ENCODE assay signal across 12 cellular contexts in genomic region chr15:40942865-40943264, GRCh38. TPM values are rescaled to one million over a fixed set of nuclear protein-coding genes. Genes with fewer than 3 reads are reported as not detected.
DNase-seq lines count a peak whose midpoint lies in the region; ATAC-seq and TF ChIP-seq lines count a peak whose summit lies in the region.
"Had no signal": no experiment of that assay in that cellular context is flagged by ENCODE, and none has a peak within 500 bp of the region (broad histone marks: within the 10 kb centered on the region; RNA-seq: fewer than 3 reads in every experiment).

No MANE protein-coding gene starts in this region.

- H3K9ac ChIP-seq in mucosa of rectum (ENCODE audit: low read depth in 1 of 2, low read length in 2 of 2) = peak overlapping the region in 1 of 2 donors; percentile 71

- no peaks in the 10 kb centered on the region for H3K36me3 Mint-ChIP-seq in stimulated activated naive CD8-positive, alpha-beta T cell treated with anti-CD3 and anti-CD28 coated beads, Interleukin-15, Interleukin-2, amounts not matched to agents 100 ng/mL and 50 ng/mL, for 24 hours (ENCODE audit: low read depth)
- no peaks in the 10 kb centered on the region for H3K36me3 Mint-ChIP-seq in activated T-helper 1 cell treated with anti-CD3 and anti-CD28 coated beads, Interleukin-12 subunit alpha, Interleukin-12 subunit beta, Interleukin-2, Interleukin-4 antibody, amounts not matched to agents 30 ng/mL and 10 ng/mL and 1 ng/mL, durations not matched to agents 14 hours and 24 hours and 36 hours (ENCODE audit: low read depth)

- TF ChIP-seq CTCF in foreskin fibroblast (IDR thresholded peaks at IDR 0.05; ENCODE audit: low read depth, low read length) = no peak

- no peak for ATAC-seq in stimulated activated naive CD8-positive, alpha-beta T cell treated with anti-CD3 and anti-CD28 coated beads, Interleukin-15, Interleukin-2, amounts not matched to agents 100 U/mL and 50 U/mL, for 24 hours
- ATAC-seq in HG03025 (IDR thresholded peaks at IDR 0.05; ENCODE audit: low FRiP score, unreplicated experiment) = no peak

- intact Hi-C loops in activated T-helper 1 cell treated with anti-CD3 and anti-CD28 coated beads, Interleukin-12 subunit alpha, Interleukin-12 subunit beta, Interleukin-2, Interleukin-4 antibody, amounts not matched to agents 30 ng/mL and 10 ng/mL and 1 ng/mL, durations not matched to agents 14 hours and 24 hours and 36 hours (cut with micrococcal nuclease) = loop anchor here (1.0 to 5.0 kb wide), 4 partner anchors 10 to 339 kb away; partner anchors contain the start of gene CHAC1

- peaks cover 17 to 21% of the 10 kb centered on the region in 2 donors for H3K4me1 ChIP-seq in mucosa of rectum (ENCODE audit: control insufficient read depth in 2 of 2, insufficient read depth in 2 of 2, low read length in 2 of 2)

- peaks cover 34% of the 10 kb centered on the region for H3K4me1 Mint-ChIP-seq in stimulated activated naive CD8-positive, alpha-beta T cell treated with anti-CD3 and anti-CD28 coated beads, Interleukin-15, Interleukin-2, amounts not matched to agents 100 ng/mL and 50 ng/mL, for 24 hours (ENCODE audit: low read depth)
- H3K4me1 Mint-ChIP-seq in activated T-helper 1 cell treated with anti-CD3 and anti-CD28 coated beads, Interleukin-12 subunit alpha, Interleukin-12 subunit beta, Interleukin-2, Interleukin-4 antibody, amounts not matched to agents 30 ng/mL and 10 ng/mL and 1 ng/mL, durations not matched to agents 14 hours and 24 hours and 36 hours (ENCODE audit: low read depth) = peaks cover 23% of the 10 kb centered on the region

- H3K36me3 ChIP-seq in mucosa of rectum (ENCODE audit: control insufficient read depth in 2 of 2, insufficient read depth in 2 of 2, low read length in 2 of 2) = no peaks in the 10 kb centered on the region
- H3K36me3 ChIP-seq: HAP-1, ovary had no signal

- peak overlapping the region; percentile 80 for H3K4me3 Mint-ChIP-seq in stimulated activated naive CD8-positive, alpha-beta T cell treated with anti-CD3 and anti-CD28 coated beads, Interleukin-15, Interleukin-2, amounts not matched to agents 100 ng/mL and 50 ng/mL, for 24 hours
- peak overlapping the region; percentile 77 for H3K4me3 Mint-ChIP-seq in activated T-helper 1 cell treated with anti-CD3 and anti-CD28 coated beads, Interleukin-12 subunit alpha, Interleukin-12 subunit beta, Interleukin-2, Interleukin-4 antibody, amounts not matched to agents 30 ng/mL and 10 ng/mL and 1 ng/mL, durations not matched to agents 14 hours and 24 hours and 36 hours

- peak overlapping the region; percentile 62 to 76 for H3K4me3 ChIP-seq in mucosa of rectum (ENCODE audit: low read length in 2 of 2)
- H3K4me3 ChIP-seq in foreskin fibroblast (ENCODE audit: low read depth in 1 of 2, low read length in 2 of 2) = peak overlapping the region in 1 of 2 donors; percentile 59

- H3K9me3 Mint-ChIP-seq in stimulated activated naive CD8-positive, alpha-beta T cell treated with anti-CD3 and anti-CD28 coated beads, Interleukin-15, Interleukin-2, amounts not matched to agents 100 ng/mL and 50 ng/mL, for 24 hours = no peaks in the 10 kb centered on the region
- no peaks in the 10 kb centered on the region for H3K9me3 Mint-ChIP-seq in activated T-helper 1 cell treated with anti-CD3 and anti-CD28 coated beads, Interleukin-12 subunit alpha, Interleukin-12 subunit beta, Interleukin-2, Interleukin-4 antibody, amounts not matched to agents 30 ng/mL and 10 ng/mL and 1 ng/mL, durations not matched to agents 14 hours and 24 hours and 36 hours

- peak overlapping the region; percentile 59 for H3K27ac Mint-ChIP-seq in stimulated activated naive CD8-positive, alpha-beta T cell treated with anti-CD3 and anti-CD28 coated beads, Interleukin-15, Interleukin-2, amounts not matched to agents 100 ng/mL and 50 ng/mL, for 24 hours
- H3K27ac Mint-ChIP-seq in activated T-helper 1 cell treated with anti-CD3 and anti-CD28 coated beads, Interleukin-12 subunit alpha, Interleukin-12 subunit beta, Interleukin-2, Interleukin-4 antibody, amounts not matched to agents 30 ng/mL and 10 ng/mL and 1 ng/mL, durations not matched to agents 14 hours and 24 hours and 36 hours = peak overlapping the region; percentile 6

- no peaks in the 10 kb centered on the region for H3K27me3 ChIP-seq in mucosa of rectum (ENCODE audit: control insufficient read depth in 2 of 2, insufficient read depth in 2 of 2, low read length in 2 of 2)
- H3K27me3 ChIP-seq: ovary, SJSA1 had no signal

- H3K27ac ChIP-seq in mucosa of rectum (ENCODE audit: low read depth in 2 of 2, low read length in 2 of 2) = no peak overlapping the region
- H3K27ac ChIP-seq: SJSA1 had no signal

- H3K27me3 Mint-ChIP-seq in stimulated activated naive CD8-positive, alpha-beta T cell treated with anti-CD3 and anti-CD28 coated beads, Interleukin-15, Interleukin-2, amounts not matched to agents 100 ng/mL and 50 ng/mL, for 24 hours = no peaks in the 10 kb centered on the region
- peaks cover 4% of the 10 kb centered on the region for H3K27me3 Mint-ChIP-seq in activated T-helper 1 cell treated with anti-CD3 and anti-CD28 coated beads, Interleukin-12 subunit alpha, Interleukin-12 subunit beta, Interleukin-2, Interleukin-4 antibody, amounts not matched to agents 30 ng/mL and 10 ng/mL and 1 ng/mL, durations not matched to agents 14 hours and 24 hours and 36 hours (ENCODE audit: insufficient read depth)

- no peak for DNase-seq in stimulated activated naive CD8-positive, alpha-beta T cell treated with anti-CD3 and anti-CD28 coated beads, Interleukin-15, Interleukin-2, amounts not matched to agents 100 U/mL and 50 U/mL, for 24 hours
- DNase-seq in activated T-helper 1 cell treated with anti-CD3 and anti-CD28 coated beads, Interleukin-12 subunit alpha, Interleukin-12 subunit beta, Interleukin-2, Interleukin-4 antibody, amounts not matched to agents 30 ng/mL and 10 ng/mL and 1 ng/mL, durations not matched to agents 14 hours and 24 hours and 36 hours (ENCODE audit: low spot score) = no peak
- DNase-seq in foreskin fibroblast (no peak), GF-D8 (lab: John Stamatoyannopoulos, UW) (no peak), putamen (ENCODE audit: low spot score) (no peak)
- DNase-seq: NCI-H187, ovary had no signal

- no peaks in the 10 kb centered on the region for H3K9me3 ChIP-seq in mucosa of rectum (ENCODE audit: control insufficient read depth in 2 of 2, low read length in 2 of 2)
- H3K9me3 ChIP-seq: HAP-1, ovary, SJSA1 had no signal

RNA-seq across cellular contexts. Expression of gene CHAC1, which starts 10.4 kb away (rescaled TPM):
- 11.7 and 12.4 TPM in 2 replicates for total RNA-seq in activated T-helper 1 cell treated with anti-CD3 and anti-CD28 coated beads, Interleukin-12 subunit alpha, Interleukin-12 subunit beta, Interleukin-2, Interleukin-4 antibody, amounts not matched to agents 30 ng/mL and 10 ng/mL and 1 ng/mL, durations not matched to agents 14 hours and 24 hours and 36 hours

RNA-seq across cellular contexts. Expression of gene DLL4, which starts 13.7 kb away (rescaled TPM):
- total RNA-seq in activated T-helper 1 cell treated with anti-CD3 and anti-CD28 coated beads, Interleukin-12 subunit alpha, Interleukin-12 subunit beta, Interleukin-2, Interleukin-4 antibody, amounts not matched to agents 30 ng/mL and 10 ng/mL and 1 ng/mL, durations not matched to agents 14 hours and 24 hours and 36 hours = 0.29 and 0.36 TPM in 2 replicates
- total RNA-seq: SJSA1 had no signal

RNA-seq across cellular contexts. Expression of gene VPS18, which starts 48.6 kb away (rescaled TPM):
- total RNA-seq in activated T-helper 1 cell treated with anti-CD3 and anti-CD28 coated beads, Interleukin-12 subunit alpha, Interleukin-12 subunit beta, Interleukin-2, Interleukin-4 antibody, amounts not matched to agents 30 ng/mL and 10 ng/mL and 1 ng/mL, durations not matched to agents 14 hours and 24 hours and 36 hours = 15.0 and 16.7 TPM in 2 replicates
